11 cellular contexts compared by ENCODE assay signal in the genomic region with DNA sequence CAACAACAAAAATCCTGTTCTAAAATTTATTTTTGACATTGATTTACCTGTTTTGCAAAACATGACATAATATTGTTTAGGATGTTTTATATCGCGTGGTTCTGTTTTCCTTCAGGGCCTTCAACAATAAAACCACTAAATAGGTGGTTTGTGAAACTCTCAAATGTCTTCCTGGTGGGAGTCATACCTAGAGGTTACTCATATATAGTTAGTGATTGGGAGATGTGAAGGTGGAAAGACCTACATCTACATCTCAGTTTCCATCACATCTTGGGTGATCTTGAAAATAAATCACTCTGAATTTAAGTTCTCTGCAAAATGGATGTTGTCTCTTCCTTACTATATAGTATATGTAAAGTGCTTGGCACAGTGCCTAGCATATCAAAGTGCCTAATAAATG. TPM values are rescaled to one million over a fixed set of nuclear protein-coding genes. Genes with fewer than 3 reads are reported as not detected.
A peak's percentile ranks its signal among the peaks of the same experiment; 100 is the strongest.
DNase-seq lines count a peak whose midpoint lies in the region; ATAC-seq and TF ChIP-seq lines count a peak whose summit lies in the region.
"Had no signal": no experiment of that assay in that cellular context is flagged by ENCODE, and none has a peak within 500 bp of the region (broad histone marks: within the 10 kb centered on the region; RNA-seq: fewer than 3 reads in every experiment).

No MANE protein-coding gene starts in this region.

- TF ChIP-seq EP300 in ovary (IDR thresholded peaks at IDR 0.05) = no peak

- no peaks in the 10 kb centered on the region for H3K36me3 ChIP-seq in ovary

- no peak for DNase-seq in activated CD4-positive, alpha-beta T cell treated with anti-CD3 and anti-CD28 coated beads, Interleukin-2, amount 10 ng/mL, durations not matched to agents 24 days and 14 days
- DNase-seq in activated CD4-positive, alpha-beta T cell treated with anti-CD3 and anti-CD28 coated beads, Interleukin-2, amount 50 U/mL, for 48 hours = no peak
- no peak for DNase-seq in activated naive CD4-positive, alpha-beta T cell treated with anti-CD3 and anti-CD28 coated beads for 36 hours
- DNase-seq in T-helper 17 cell (no peak), ovary (no peak), NCI-H1930 (lab: John Stamatoyannopoulos, UW) (no peak)
- DNase-seq: DMS79 had no signal

- H3K27ac Mint-ChIP-seq in activated CD4-positive, alpha-beta T cell treated with anti-CD3 and anti-CD28 coated beads, Interleukin-2, amount 10 ng/mL, durations not matched to agents 24 days and 14 days = peak overlapping the region; percentile 8
- H3K27ac Mint-ChIP-seq in activated naive CD4-positive, alpha-beta T cell treated with anti-CD3 and anti-CD28 coated beads, Interleukin-2, amount 50 U/mL, for 24 hours = peak overlapping the region; percentile 57
- no peak overlapping the region for H3K27ac Mint-ChIP-seq in activated naive CD4-positive, alpha-beta T cell treated with anti-CD3 and anti-CD28 coated beads for 36 hours
- H3K27ac Mint-ChIP-seq in T-helper 17 cell = peak overlapping the region; percentile 73

- H3K4me1 ChIP-seq in ovary (ENCODE audit: insufficient read depth) = no peaks in the 10 kb centered on the region

- no peak for TF ChIP-seq CTCF in ovary (IDR thresholded peaks at IDR 0.05)

- no peak overlapping the region for H3K27ac ChIP-seq in ovary
- H3K27ac ChIP-seq: GM23248 had no signal

- no peak overlapping the region for H3K4me3 Mint-ChIP-seq in activated CD4-positive, alpha-beta T cell treated with anti-CD3 and anti-CD28 coated beads, Interleukin-2, amount 10 ng/mL, durations not matched to agents 24 days and 14 days
- no peak overlapping the region for H3K4me3 Mint-ChIP-seq in activated naive CD4-positive, alpha-beta T cell treated with anti-CD3 and anti-CD28 coated beads, Interleukin-2, amount 50 U/mL, for 24 hours
- no peak overlapping the region for H3K4me3 Mint-ChIP-seq in activated naive CD4-positive, alpha-beta T cell treated with anti-CD3 and anti-CD28 coated beads for 36 hours
- H3K4me3 Mint-ChIP-seq in T-helper 17 cell = no peak overlapping the region
- H3K4me3 Mint-ChIP-seq: CD4-positive, alpha-beta memory T cell had no signal

- intact Hi-C loops in activated CD4-positive, alpha-beta T cell treated with anti-CD3 and anti-CD28 coated beads, Interleukin-2, amount 10 ng/mL, durations not matched to agents 24 days and 14 days (cut with micrococcal nuclease) = loop anchor here (5.0 to 10.0 kb wide), 2 partner anchors 51 to 264 kb away; partner anchors contain the start of gene KIAA0319
- intact Hi-C loops in activated naive CD4-positive, alpha-beta T cell treated with anti-CD3 and anti-CD28 coated beads for 36 hours (cut with micrococcal nuclease) = loop anchor here (1.0 to 5.0 kb wide), 3 partner anchors 49 to 413 kb away; partner anchors contain the start of gene KIAA0319
- intact Hi-C loops in ovary (cut with DNase I) = loop anchor here in 3 of 4 donors (10.0 kb wide), 2 partner anchors 101 to 111 kb away; no protein-coding TSS in a partner anchor

- peaks cover 18% of the 10 kb centered on the region for H3K36me3 Mint-ChIP-seq in activated CD4-positive, alpha-beta T cell treated with anti-CD3 and anti-CD28 coated beads, Interleukin-2, amount 10 ng/mL, durations not matched to agents 24 days and 14 days (ENCODE audit: low read depth)
- peaks cover 3% of the 10 kb centered on the region for H3K36me3 Mint-ChIP-seq in activated naive CD4-positive, alpha-beta T cell treated with anti-CD3 and anti-CD28 coated beads, Interleukin-2, amount 50 U/mL, for 24 hours
- peaks cover 7% of the 10 kb centered on the region for H3K36me3 Mint-ChIP-seq in activated naive CD4-positive, alpha-beta T cell treated with anti-CD3 and anti-CD28 coated beads for 36 hours (ENCODE audit: low read depth)
- no peaks in the 10 kb centered on the region for H3K36me3 Mint-ChIP-seq in T-helper 17 cell (ENCODE audit: low read depth)

- TF ChIP-seq POLR2A in ovary (IDR thresholded peaks at IDR 0.05) = no peak

- H3K9me3 Mint-ChIP-seq in activated CD4-positive, alpha-beta T cell treated with anti-CD3 and anti-CD28 coated beads, Interleukin-2, amount 10 ng/mL, durations not matched to agents 24 days and 14 days = no peaks in the 10 kb centered on the region
- no peaks in the 10 kb centered on the region for H3K9me3 Mint-ChIP-seq in activated naive CD4-positive, alpha-beta T cell treated with anti-CD3 and anti-CD28 coated beads, Interleukin-2, amount 50 U/mL, for 24 hours
- no peaks in the 10 kb centered on the region for H3K9me3 Mint-ChIP-seq in activated naive CD4-positive, alpha-beta T cell treated with anti-CD3 and anti-CD28 coated beads for 36 hours
- H3K9me3 Mint-ChIP-seq: CD4-positive, alpha-beta memory T cell had no signal

- 78 to 85% (median 84%) methylated on average over 2 of the region's 2 CpGs for WGBS in ovary, 3 donors

- H3K9me3 ChIP-seq in T-helper 17 cell (ENCODE audit: control insufficient read depth, low read length, poor library complexity, severe bottlenecking) (no peaks in the 10 kb centered on the region), ovary (no peaks in the 10 kb centered on the region)

- H3K4me1 Mint-ChIP-seq in activated CD4-positive, alpha-beta T cell treated with anti-CD3 and anti-CD28 coated beads, Interleukin-2, amount 10 ng/mL, durations not matched to agents 24 days and 14 days = peaks cover 20% of the 10 kb centered on the region
- H3K4me1 Mint-ChIP-seq in activated naive CD4-positive, alpha-beta T cell treated with anti-CD3 and anti-CD28 coated beads, Interleukin-2, amount 50 U/mL, for 24 hours = peaks cover 47% of the 10 kb centered on the region
- peaks cover 53% of the 10 kb centered on the region for H3K4me1 Mint-ChIP-seq in activated naive CD4-positive, alpha-beta T cell treated with anti-CD3 and anti-CD28 coated beads for 36 hours (ENCODE audit: low read depth)
- H3K4me1 Mint-ChIP-seq in T-helper 17 cell = peaks cover 16% of the 10 kb centered on the region

- no peak for ATAC-seq in T-helper 17 cell

- no peaks in the 10 kb centered on the region for H3K27me3 Mint-ChIP-seq in activated CD4-positive, alpha-beta T cell treated with anti-CD3 and anti-CD28 coated beads, Interleukin-2, amount 10 ng/mL, durations not matched to agents 24 days and 14 days
- H3K27me3 Mint-ChIP-seq in activated naive CD4-positive, alpha-beta T cell treated with anti-CD3 and anti-CD28 coated beads, Interleukin-2, amount 50 U/mL, for 24 hours = no peaks in the 10 kb centered on the region
- H3K27me3 Mint-ChIP-seq in activated naive CD4-positive, alpha-beta T cell treated with anti-CD3 and anti-CD28 coated beads for 36 hours (ENCODE audit: low read depth) = no peaks in the 10 kb centered on the region
- H3K27me3 Mint-ChIP-seq in T-helper 17 cell = no peaks in the 10 kb centered on the region
- H3K27me3 Mint-ChIP-seq: CD4-positive, alpha-beta memory T cell had no signal

- H3K27me3 ChIP-seq in ovary = no peaks in the 10 kb centered on the region

- CTCF ChIA-PET in activated naive CD4-positive, alpha-beta T cell treated with anti-CD3 and anti-CD28 coated beads for 36 hours (lab: Charles Lee) = interaction anchor here (9.3 kb wide), 1 partner anchor 115 kb away, joined by 100 read pairs; no protein-coding TSS in a partner anchor

- no peak overlapping the region for H3K4me3 ChIP-seq in ovary
- H3K4me3 ChIP-seq: GM12878, GM23248 had no signal

RNA-seq across cellular contexts. Expression of gene C6orf62, which starts 22.9 kb away (rescaled TPM):
- 113 and 118 TPM in 2 replicates for total RNA-seq in activated CD4-positive, alpha-beta T cell treated with anti-CD3 and anti-CD28 coated beads, Interleukin-2, amount 10 ng/mL, durations not matched to agents 24 days and 14 days
- 100 to 1,000 TPM; 110 to 112 TPM for total RNA-seq in activated naive CD4-positive, alpha-beta T cell treated with anti-CD3 and anti-CD28 coated beads for 36 hours
- total RNA-seq in T-helper 17 cell (100 to 1,000 TPM; 103 to 110 TPM), ovary (100 to 1,000 TPM in 1 of 7 donors, 10 to 100 TPM in 6; 40.6 to 101 (median 76.0) TPM)
- 10 to 100 TPM; 60.7 to 87.3 TPM for polyA plus RNA-seq in ovary

RNA-seq across cellular contexts. Expression of gene ACOT13, which starts 29.2 kb away (rescaled TPM):
- 25.3 and 30.0 TPM in 2 replicates for total RNA-seq in activated CD4-positive, alpha-beta T cell treated with anti-CD3 and anti-CD28 coated beads, Interleukin-2, amount 10 ng/mL, durations not matched to agents 24 days and 14 days
- 10 to 100 TPM; 34.0 to 36.1 TPM for total RNA-seq in activated naive CD4-positive, alpha-beta T cell treated with anti-CD3 and anti-CD28 coated beads for 36 hours
- total RNA-seq in T-helper 17 cell = 1 to 10 TPM; 2.9 to 5.3 TPM
- 10 to 100 TPM in 3 of 7 donors, 1 to 10 TPM in 4; 3.4 to 11.9 (median 9.8) TPM for total RNA-seq in ovary
- polyA plus RNA-seq in ovary = 10 to 100 TPM in 1 of 2 donors, 1 to 10 TPM in 1; 6.3 to 32.2 TPM

RNA-seq across cellular contexts. Expression of gene TDP2, which starts 29.4 kb away (rescaled TPM):
- 45.3 and 45.9 TPM in 2 replicates for total RNA-seq in activated CD4-positive, alpha-beta T cell treated with anti-CD3 and anti-CD28 coated beads, Interleukin-2, amount 10 ng/mL, durations not matched to agents 24 days and 14 days
- 10 to 100 TPM; 41.5 to 44.2 TPM for total RNA-seq in activated naive CD4-positive, alpha-beta T cell treated with anti-CD3 and anti-CD28 coated beads for 36 hours
- total RNA-seq in T-helper 17 cell (10 to 100 TPM; 35.6 to 42.0 TPM), ovary (10 to 100 TPM; 22.4 to 31.0 (median 26.7) TPM)
- 10 to 100 TPM; 26.7 to 29.8 TPM for polyA plus RNA-seq in ovary

RNA-seq across cellular contexts. Expression of gene KIAA0319, which starts 50.1 kb away (rescaled TPM):
- total RNA-seq in activated CD4-positive, alpha-beta T cell treated with anti-CD3 and anti-CD28 coated beads, Interleukin-2, amount 10 ng/mL, durations not matched to agents 24 days and 14 days = 0.02 TPM in 1 of 2 replicates, not detected in the other
- total RNA-seq in activated naive CD4-positive, alpha-beta T cell treated with anti-CD3 and anti-CD28 coated beads for 36 hours = under 1 TPM; 0.07 to 0.10 TPM
- total RNA-seq in T-helper 17 cell (under 1 TPM; 0.07 to 0.16 TPM), ovary (1 to 10 TPM in 1 of 7 donors, under 1 TPM in 5, not detected in 1; 0.05 to 2.0 (median 0.16) TPM)
- polyA plus RNA-seq in ovary = under 1 TPM; 0.01 to 0.08 TPM
- total RNA-seq: GM23248 had no signal
